18 cellular contexts compared by ENCODE assay signal in the genomic region with DNA sequence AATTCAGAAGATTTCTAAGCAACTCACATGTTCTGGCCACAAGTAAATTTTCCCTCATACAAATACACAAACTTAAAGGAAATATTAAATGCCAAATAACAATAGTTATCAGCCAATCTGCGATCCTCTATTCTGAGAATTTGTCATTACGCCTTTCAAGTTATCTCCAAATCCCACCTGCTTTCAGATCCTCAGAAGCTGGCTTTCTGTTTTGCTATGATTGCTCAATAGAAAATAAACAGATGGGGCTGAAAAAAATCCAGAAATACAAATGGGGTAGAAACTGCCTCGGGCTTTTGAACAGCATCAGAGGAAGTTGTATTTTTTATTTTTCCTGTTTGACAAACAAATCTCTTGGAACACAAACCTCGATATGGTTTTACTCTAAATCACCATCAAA.
"Had no signal": no experiment of that assay in that cellular context is flagged by ENCODE, and none has a peak within 500 bp of the region (broad histone marks: within the 10 kb centered on the region; RNA-seq: fewer than 3 reads in every experiment).

No MANE protein-coding gene starts in this region.

- H3K4me3 Mint-ChIP-seq: natural killer cell treated with Interleukin-12 subunit alpha and Interleukin-12 subunit beta and Interleukin-15 and Interleukin-18, amount 100 ng/mL, for 72 hours; neural progenitor cell; type B pancreatic cell had no signal

- H3K27ac Mint-ChIP-seq: natural killer cell treated with Interleukin-12 subunit alpha and Interleukin-12 subunit beta and Interleukin-15 and Interleukin-18, amount 100 ng/mL, for 72 hours; type B pancreatic cell had no signal

- H3K9me3 Mint-ChIP-seq: neural progenitor cell, type B pancreatic cell had no signal

- DNase-seq: dorsolateral prefrontal cortex; effector CD8-positive, alpha-beta T cell; heart left ventricle; hippocampal formation; left colon; left ventricle myocardium superior; midbrain; nucleus accumbens; ovary; sigmoid colon; stimulated activated CD4-positive, alpha-beta T cell treated with anti-CD3 and anti-CD28 coated beads, Interleukin-2, amount 100 ng/mL, for 48 hours; stimulated activated naive CD4-positive, alpha-beta T cell treated with Interleukin-2 at 50 U/mL for 16 hours; thyroid gland had no signal

- ATAC-seq: heart left ventricle; left colon; left ventricle myocardium superior; natural killer cell treated with Interleukin-12 subunit alpha and Interleukin-12 subunit beta and Interleukin-15 and Interleukin-18, amount 100 ng/mL, for 72 hours had no signal

- H3K27me3 Mint-ChIP-seq: natural killer cell treated with Interleukin-12 subunit alpha and Interleukin-12 subunit beta and Interleukin-15 and Interleukin-18, amount 100 ng/mL, for 72 hours; type B pancreatic cell had no signal

- H3K36me3 Mint-ChIP-seq: neural progenitor cell, type B pancreatic cell had no signal

- FAIRE-seq: frontal cortex, urothelium cell line had no signal
